ENCODE assay signal across 2 cellular contexts in genomic region chr17:14203392-14203791, GRCh38.
TF ChIP-seq lines count a peak whose summit lies in the region.

No MANE protein-coding gene starts in this region.

TF ChIP-seq in SK-N-SH treated with all-trans-retinoic acid at 6 μM for 48 hours, 23 proteins besides CTCF, POLR2A, EP300 and RAD21:
- TF ChIP-seq, protein P1, sequence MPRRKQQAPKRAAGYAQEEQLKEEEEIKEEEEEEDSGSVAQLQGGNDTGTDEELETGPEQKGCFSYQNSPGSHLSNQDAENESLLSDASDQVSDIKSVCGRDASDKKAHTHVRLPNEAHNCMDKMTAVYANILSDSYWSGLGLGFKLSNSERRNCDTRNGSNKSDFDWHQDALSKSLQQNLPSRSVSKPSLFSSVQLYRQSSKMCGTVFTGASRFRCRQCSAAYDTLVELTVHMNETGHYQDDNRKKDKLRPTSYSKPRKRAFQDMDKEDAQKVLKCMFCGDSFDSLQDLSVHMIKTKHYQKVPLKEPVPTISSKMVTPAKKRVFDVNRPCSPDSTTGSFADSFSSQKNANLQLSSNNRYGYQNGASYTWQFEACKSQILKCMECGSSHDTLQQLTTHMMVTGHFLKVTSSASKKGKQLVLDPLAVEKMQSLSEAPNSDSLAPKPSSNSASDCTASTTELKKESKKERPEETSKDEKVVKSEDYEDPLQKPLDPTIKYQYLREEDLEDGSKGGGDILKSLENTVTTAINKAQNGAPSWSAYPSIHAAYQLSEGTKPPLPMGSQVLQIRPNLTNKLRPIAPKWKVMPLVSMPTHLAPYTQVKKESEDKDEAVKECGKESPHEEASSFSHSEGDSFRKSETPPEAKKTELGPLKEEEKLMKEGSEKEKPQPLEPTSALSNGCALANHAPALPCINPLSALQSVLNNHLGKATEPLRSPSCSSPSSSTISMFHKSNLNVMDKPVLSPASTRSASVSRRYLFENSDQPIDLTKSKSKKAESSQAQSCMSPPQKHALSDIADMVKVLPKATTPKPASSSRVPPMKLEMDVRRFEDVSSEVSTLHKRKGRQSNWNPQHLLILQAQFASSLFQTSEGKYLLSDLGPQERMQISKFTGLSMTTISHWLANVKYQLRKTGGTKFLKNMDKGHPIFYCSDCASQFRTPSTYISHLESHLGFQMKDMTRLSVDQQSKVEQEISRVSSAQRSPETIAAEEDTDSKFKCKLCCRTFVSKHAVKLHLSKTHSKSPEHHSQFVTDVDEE (CRISPR knock-in tag; IDR thresholded peaks at IDR 0.05), result no peak
- TF ChIP-seq ZFP3 (CRISPR knock-in tag; IDR thresholded peaks at IDR 0.05) (no peak), BACH2 (CRISPR knock-in tag; IDR thresholded peaks at IDR 0.05; ENCODE audit: borderline replicate concordance) (no peak), ZC3H10 (CRISPR knock-in tag; IDR thresholded peaks at IDR 0.05) (no peak), ZNF565 (CRISPR knock-in tag; conservative IDR thresholded peaks at IDR 0.05; ENCODE audit: low read depth) (no peak), CSRNP3 (CRISPR knock-in tag; IDR thresholded peaks at IDR 0.05) (no peak), ZNF70 (CRISPR knock-in tag; IDR thresholded peaks at IDR 0.05) (no peak), TCF4 (CRISPR knock-in tag; IDR thresholded peaks at IDR 0.05; ENCODE audit: borderline replicate concordance) (no peak), ZFP30 (CRISPR knock-in tag; IDR thresholded peaks at IDR 0.05) (no peak), SNAI2 (CRISPR knock-in tag; IDR thresholded peaks at IDR 0.05) (no peak), GLIS3 (CRISPR knock-in tag; IDR thresholded peaks at IDR 0.05) (no peak), ZNF8 (CRISPR knock-in tag; IDR thresholded peaks at IDR 0.05) (no peak)
- TF ChIP-seq, protein P2, sequence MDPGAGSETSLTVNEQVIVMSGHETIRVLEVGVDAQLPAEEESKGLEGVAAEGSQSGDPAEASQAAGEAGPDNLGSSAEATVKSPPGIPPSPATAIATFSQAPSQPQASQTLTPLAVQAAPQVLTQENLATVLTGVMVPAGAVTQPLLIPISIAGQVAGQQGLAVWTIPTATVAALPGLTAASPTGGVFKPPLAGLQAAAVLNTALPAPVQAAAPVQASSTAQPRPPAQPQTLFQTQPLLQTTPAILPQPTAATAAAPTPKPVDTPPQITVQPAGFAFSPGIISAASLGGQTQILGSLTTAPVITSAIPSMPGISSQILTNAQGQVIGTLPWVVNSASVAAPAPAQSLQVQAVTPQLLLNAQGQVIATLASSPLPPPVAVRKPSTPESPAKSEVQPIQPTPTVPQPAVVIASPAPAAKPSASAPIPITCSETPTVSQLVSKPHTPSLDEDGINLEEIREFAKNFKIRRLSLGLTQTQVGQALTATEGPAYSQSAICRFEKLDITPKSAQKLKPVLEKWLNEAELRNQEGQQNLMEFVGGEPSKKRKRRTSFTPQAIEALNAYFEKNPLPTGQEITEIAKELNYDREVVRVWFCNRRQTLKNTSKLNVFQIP (CRISPR knock-in tag; IDR thresholded peaks at IDR 0.05; ENCODE audit: borderline replicate concordance, low read depth), result no peak
TF ChIP-seq in SK-N-SH treated with all-trans-retinoic acid at 6 μM for 48 hours: peak in this region for 0.

TF ChIP-seq in SK-N-SH, 30 proteins besides CTCF, POLR2A, EP300 and RAD21 (continued from another document):
- TF ChIP-seq IRF3 (IDR thresholded peaks at IDR 0.05; ENCODE audit: low read depth, low read length), result no peak
- no peak for TF ChIP-seq MEF2A (IDR thresholded peaks at IDR 0.05; ENCODE audit: borderline replicate concordance, low read depth)
- no peak for TF ChIP-seq RFX5 (IDR thresholded peaks at IDR 0.05; ENCODE audit: low read length)
- no peak for TF ChIP-seq NRF1 (IDR thresholded peaks at IDR 0.05; ENCODE audit: low read depth, low read length)
